Comparison of ENCODE assay signal across 1 cellular context in genomic region chr12:89492883-89493282, GRCh38.
TF ChIP-seq lines count a peak whose summit lies in the region.

No MANE protein-coding gene starts in this region.

TF ChIP-seq in HepG2, 621 proteins besides CTCF, POLR2A, EP300 and RAD21 (continued from another document and continues in another):
- TF ChIP-seq PLSCR1 (CRISPR knock-in tag; IDR thresholded peaks at IDR 0.05; ENCODE audit: borderline replicate concordance): no peak
- TF ChIP-seq ZUFSP (CRISPR knock-in tag; IDR thresholded peaks at IDR 0.05; ENCODE audit: borderline replicate concordance): no peak
- no peak for TF ChIP-seq RARA (CRISPR knock-in tag; IDR thresholded peaks at IDR 0.05)
- TF ChIP-seq SOX13 (IDR thresholded peaks at IDR 0.05): no peak
- peak in 1 of 2 experiments; percentile 62; a peak in 2 of 4 replicates for TF ChIP-seq SOX13 (CRISPR knock-in tag; conservative IDR thresholded peaks at IDR 0.05 in 1 of 2, IDR thresholded peaks at IDR 0.05 in 1 of 2)
- TF ChIP-seq ZSCAN25 (CRISPR knock-in tag; IDR thresholded peaks at IDR 0.05): peak; percentile 99
- no peak for TF ChIP-seq CREB1 (IDR thresholded peaks at IDR 0.05)
- 0 out of 2 replicates have a peak, but pooled peaks have one; percentile 30 for TF ChIP-seq CREB1 (CRISPR knock-in tag; IDR thresholded peaks at IDR 0.05)
- TF ChIP-seq SIX4 (CRISPR knock-in tag; IDR thresholded peaks at IDR 0.05): no peak
- no peak for TF ChIP-seq RERE (CRISPR knock-in tag; IDR thresholded peaks at IDR 0.05; ENCODE audit: low read depth)
- TF ChIP-seq HIVEP1 (CRISPR knock-in tag; IDR thresholded peaks at IDR 0.05): no peak
- peak; percentile 54; the same call in 1 of the 2 replicates for TF ChIP-seq ZNF331 (CRISPR knock-in tag; IDR thresholded peaks at IDR 0.05)
- TF ChIP-seq KAT8 (CRISPR knock-in tag; IDR thresholded peaks at IDR 0.05): no peak
- TF ChIP-seq ZNF24 (IDR thresholded peaks at IDR 0.05): no peak
- TF ChIP-seq HNF4G (IDR thresholded peaks at IDR 0.05; ENCODE audit: borderline replicate concordance, low read depth, low read length): peak; percentile 62
- no peak; the same call in 1 of the 2 replicates for TF ChIP-seq HNF4G (CRISPR knock-in tag; IDR thresholded peaks at IDR 0.05; ENCODE audit: borderline replicate concordance, low read depth)
- TF ChIP-seq HMGA1 (CRISPR knock-in tag; conservative IDR thresholded peaks at IDR 0.05): no peak
- no peak for TF ChIP-seq REL (CRISPR knock-in tag; conservative IDR thresholded peaks at IDR 0.05)
- TF ChIP-seq ATF4 (CRISPR knock-in tag; IDR thresholded peaks at IDR 0.05): no peak
- TF ChIP-seq YEATS4 (CRISPR knock-in tag; IDR thresholded peaks at IDR 0.05; ENCODE audit: borderline replicate concordance): no peak
- TF ChIP-seq GTF2F1 (IDR thresholded peaks at IDR 0.05; ENCODE audit: low read length): no peak
- no peak for TF ChIP-seq ZNF230 (CRISPR knock-in tag; IDR thresholded peaks at IDR 0.05)
- no peak for TF ChIP-seq MTA3 (CRISPR knock-in tag; IDR thresholded peaks at IDR 0.05)
- no peak for TF ChIP-seq PCBP1 (IDR thresholded peaks at IDR 0.05; ENCODE audit: borderline replicate concordance, low read depth, low read length)
- TF ChIP-seq AGO2 (optimal IDR thresholded peaks at IDR 0.05; ENCODE audit: low read depth, low read length): no peak
- TF ChIP-seq EED (CRISPR knock-in tag; IDR thresholded peaks at IDR 0.05): no peak
- TF ChIP-seq ZNF276 (CRISPR knock-in tag; IDR thresholded peaks at IDR 0.05; ENCODE audit: low read depth): no peak
- TF ChIP-seq ZSCAN29 (CRISPR knock-in tag; conservative IDR thresholded peaks at IDR 0.05): no peak
- no peak for TF ChIP-seq CHD2 (IDR thresholded peaks at IDR 0.05; ENCODE audit: low read depth, low read length)
- no peak for TF ChIP-seq TMF1 (CRISPR knock-in tag; IDR thresholded peaks at IDR 0.05; ENCODE audit: low read depth)
- no peak for TF ChIP-seq LCORL (IDR thresholded peaks at IDR 0.05)
- 0 out of 2 replicates have a peak, but pooled peaks have one; percentile 28 for TF ChIP-seq LCORL (CRISPR knock-in tag; IDR thresholded peaks at IDR 0.05)
- TF ChIP-seq TFDP2 (CRISPR knock-in tag; IDR thresholded peaks at IDR 0.05): no peak
- TF ChIP-seq SIN3B (IDR thresholded peaks at IDR 0.05; ENCODE audit: low read length): no peak
- 0 out of 2 replicates have a peak, but pooled peaks have one; percentile 18 for TF ChIP-seq RCOR2 (CRISPR knock-in tag; IDR thresholded peaks at IDR 0.05)
- no peak for TF ChIP-seq BHLHE40 (IDR thresholded peaks at IDR 0.05; ENCODE audit: low read length)
- no peak for TF ChIP-seq ZNF383 (CRISPR knock-in tag; IDR thresholded peaks at IDR 0.05; ENCODE audit: borderline replicate concordance)
- 0 out of 2 replicates have a peak, but pooled peaks have one; percentile 25 for TF ChIP-seq ZSCAN9 (CRISPR knock-in tag; IDR thresholded peaks at IDR 0.05; ENCODE audit: borderline replicate concordance)
- TF ChIP-seq KLF13 (CRISPR knock-in tag; IDR thresholded peaks at IDR 0.05): no peak
- 0 out of 2 replicates have a peak, but pooled peaks have one; percentile 13 for TF ChIP-seq MED1 (CRISPR knock-in tag; IDR thresholded peaks at IDR 0.05)
- no peak for TF ChIP-seq PRMT3 (CRISPR knock-in tag; IDR thresholded peaks at IDR 0.05; ENCODE audit: borderline replicate concordance, low read depth)
- no peak for TF ChIP-seq ZSCAN21 (CRISPR knock-in tag; IDR thresholded peaks at IDR 0.05; ENCODE audit: borderline replicate concordance)
- no peak for TF ChIP-seq FOXA1 (IDR thresholded peaks at IDR 0.05)
- no peak for TF ChIP-seq FOXA1 (CRISPR knock-in tag; IDR thresholded peaks at IDR 0.05)
- TF ChIP-seq NBN (conservative IDR thresholded peaks at IDR 0.05): no peak
- no peak for TF ChIP-seq CEBPB (IDR thresholded peaks at IDR 0.05; ENCODE audit: borderline replicate concordance, low read depth, low read length)
- no peak for TF ChIP-seq RFX1 (IDR thresholded peaks at IDR 0.05)
- no peak for TF ChIP-seq KLF15 (CRISPR knock-in tag; IDR thresholded peaks at IDR 0.05; ENCODE audit: borderline replicate concordance)
- TF ChIP-seq ZNF740 (CRISPR knock-in tag; IDR thresholded peaks at IDR 0.05): no peak
- no peak for TF ChIP-seq NR2C2 (CRISPR knock-in tag; IDR thresholded peaks at IDR 0.05; ENCODE audit: borderline replicate concordance)
- no peak for TF ChIP-seq GPN1 (CRISPR knock-in tag; IDR thresholded peaks at IDR 0.05; ENCODE audit: borderline replicate concordance)
- no peak for TF ChIP-seq ELK4 (CRISPR knock-in tag; IDR thresholded peaks at IDR 0.05; ENCODE audit: borderline replicate concordance)
- no peak for TF ChIP-seq ZNF781 (CRISPR knock-in tag; IDR thresholded peaks at IDR 0.05; ENCODE audit: borderline replicate concordance, not compliant biosample characterization)
- TF ChIP-seq HNRNPLL (IDR thresholded peaks at IDR 0.05; ENCODE audit: low read depth, low read length, poor library complexity, severe bottlenecking): no peak
- TF ChIP-seq ZBTB2 (CRISPR knock-in tag; IDR thresholded peaks at IDR 0.05; ENCODE audit: low read depth): no peak
- TF ChIP-seq ZNF674 (CRISPR knock-in tag; IDR thresholded peaks at IDR 0.05; ENCODE audit: low read depth): no peak
- no peak for TF ChIP-seq FOXC1 (CRISPR knock-in tag; IDR thresholded peaks at IDR 0.05; ENCODE audit: borderline replicate concordance)
- TF ChIP-seq FOXO4 (CRISPR knock-in tag; conservative IDR thresholded peaks at IDR 0.05): no peak
- TF ChIP-seq ZSCAN22 (CRISPR knock-in tag; IDR thresholded peaks at IDR 0.05): no peak
- TF ChIP-seq THAP11 (CRISPR knock-in tag; IDR thresholded peaks at IDR 0.05): 0 out of 2 replicates have a peak, but pooled peaks have one; percentile 10
